In the genomic region with DNA sequence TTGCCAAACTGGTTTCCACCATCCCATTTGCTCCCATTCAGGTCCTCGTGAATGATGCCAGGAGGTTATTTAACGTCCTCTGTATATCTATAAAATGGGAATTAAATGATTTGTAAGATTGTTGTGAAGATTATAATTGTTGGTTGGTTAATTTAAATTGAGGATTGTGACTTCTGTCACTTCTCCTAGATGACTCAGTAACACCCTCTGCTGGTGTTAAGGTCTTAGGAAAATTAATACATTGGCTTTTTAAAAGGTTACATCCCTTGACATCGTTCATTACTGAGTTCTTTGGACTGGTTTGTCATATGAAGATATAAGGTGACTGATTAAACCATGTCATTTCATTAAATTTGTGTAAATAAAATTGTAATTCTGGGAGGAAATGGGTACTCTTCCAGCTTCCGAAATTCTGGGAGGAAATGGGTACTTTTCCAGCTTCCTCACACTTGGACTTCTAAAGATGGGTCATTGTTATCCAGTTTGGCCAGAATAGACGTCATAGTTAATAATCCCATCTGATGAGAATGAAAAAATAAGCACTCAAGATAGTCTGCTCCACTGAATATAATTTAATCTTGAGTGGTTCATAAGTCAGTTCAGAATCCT, we compare ENCODE assay signal across 8 cellular contexts. TPM values are rescaled to one million over a fixed set of nuclear protein-coding genes. Genes with fewer than 3 reads are reported as not detected.
DNase-seq lines count a peak whose midpoint lies in the region; ATAC-seq and TF ChIP-seq lines count a peak whose summit lies in the region.

No MANE protein-coding gene starts in this region.

- peak; percentile 48 for DNase-seq in ELR (ENCODE audit: low read depth)
- peak; percentile 68 for DNase-seq in MM.1S
- DNase-seq in mammary epithelial cell, result peak; percentile 23
- DNase-seq in nephron progenitor cell, result no peak
- no peak for DNase-seq in activated T-cell treated with anti-CD3 and anti-CD28 coated beads, Interleukin-2, amount 50 U/mL, for 24 hours
- DNase-seq in activated CD4-positive, alpha-beta T cell treated with anti-CD3 and anti-CD28 coated beads, Interleukin-2, amount 50 U/mL, for 4 hours, result no peak
- no peak for DNase-seq in posterior cingulate gyrus

- no peak overlapping the region for H3K4me3 Mint-ChIP-seq in nephron progenitor cell
- no peak overlapping the region for H3K4me3 Mint-ChIP-seq in activated T-cell treated with anti-CD3 and anti-CD28 coated beads, Interleukin-2, amount 50 U/mL, for 24 hours

- CTCF ChIA-PET in mammary epithelial cell (lab: Charles Lee; ENCODE audit: low non-redundant PET), result interaction anchor here (0.7 kb wide), 1 partner anchor 231 kb away, joined by 3 read pairs; no protein-coding TSS in a partner anchor

- H3K9ac ChIP-seq in MM.1S (ENCODE audit: low read length) (no peak overlapping the region), mammary epithelial cell (ENCODE audit: insufficient read depth, low read length) (no peak overlapping the region)

- H3K4me1 Mint-ChIP-seq in nephron progenitor cell, result no peaks in the 10 kb centered on the region
- H3K4me1 Mint-ChIP-seq in activated T-cell treated with anti-CD3 and anti-CD28 coated beads, Interleukin-2, amount 50 U/mL, for 24 hours (ENCODE audit: low read depth), result no peaks in the 10 kb centered on the region

- H3K27me3 Mint-ChIP-seq in nephron progenitor cell (ENCODE audit: low read depth, poor library complexity), result no peaks in the 10 kb centered on the region
- H3K27me3 Mint-ChIP-seq in activated T-cell treated with anti-CD3 and anti-CD28 coated beads, Interleukin-2, amount 50 U/mL, for 24 hours, result no peaks in the 10 kb centered on the region

- H3K9me3 Mint-ChIP-seq in nephron progenitor cell, result no peaks in the 10 kb centered on the region
- H3K9me3 Mint-ChIP-seq in activated T-cell treated with anti-CD3 and anti-CD28 coated beads, Interleukin-2, amount 50 U/mL, for 24 hours, result no peaks in the 10 kb centered on the region

- BruUV-seq in mammary epithelial cell (replicated peaks; lab: Mats Ljungman, UMichigan), result no TSS peak

- TF ChIP-seq CTCF in MM.1S (IDR thresholded peaks at IDR 0.05; ENCODE audit: low read length), result peak; percentile 59
- peak; percentile 33 to 61 for TF ChIP-seq CTCF in mammary epithelial cell (conservative IDR thresholded peaks at IDR 0.05 in 1 of 2, IDR thresholded peaks at IDR 0.05 in 1 of 2; ENCODE audit: extremely low read depth in 1 of 2, insufficient read depth in 1 of 2, low read depth in 1 of 2, low read length in 2 of 2)
- peak; percentile 53 for TF ChIP-seq CTCF in nephron progenitor cell (IDR thresholded peaks at IDR 0.05)

- ATAC-seq in HG03280 (IDR thresholded peaks at IDR 0.05; ENCODE audit: unreplicated experiment), result no peak

- intact Hi-C loops in mammary epithelial cell (cut with micrococcal nuclease), result loop anchor here (1.0 kb wide), 4 partner anchors 104 to 206 kb away; no protein-coding TSS in a partner anchor
- intact Hi-C loops in posterior cingulate gyrus (cut with DNase I), result loop anchor here (1.0 to 10.0 kb wide), 3 partner anchors 103 to 206 kb away; a partner anchor contains a TSS

- H3K4me3 ChIP-seq in MM.1S (ENCODE audit: low read length) (no peak overlapping the region), mammary epithelial cell (replicated peaks in 1 of 3; ENCODE audit: insufficient read depth in 1 of 3, low read depth in 2 of 3, low read length in 3 of 3) (no peak overlapping the region)

- no peaks in the 10 kb centered on the region for H3F3A ChIP-seq in MM.1S (ENCODE audit: insufficient read depth, low read length)

- dilution Hi-C loops in mammary epithelial cell (cut with HindIII; ENCODE audit: low sequenced_read_pairs), result no loop called here

- H3K36me3 Mint-ChIP-seq in nephron progenitor cell (ENCODE audit: low read depth), result no peaks in the 10 kb centered on the region
- no peaks in the 10 kb centered on the region for H3K36me3 Mint-ChIP-seq in activated T-cell treated with anti-CD3 and anti-CD28 coated beads, Interleukin-2, amount 50 U/mL, for 24 hours (ENCODE audit: low read depth)

- H3K4me1 ChIP-seq in MM.1S (ENCODE audit: low read length) (no peaks in the 10 kb centered on the region), mammary epithelial cell (ENCODE audit: insufficient read depth, low read length) (no peaks in the 10 kb centered on the region)

- H3K4me2 ChIP-seq in MM.1S (ENCODE audit: low read depth, low read length), result no peak overlapping the region
- no peak overlapping the region for H3K4me2 ChIP-seq in mammary epithelial cell (ENCODE audit: insufficient read depth, low read depth, low read length)

- no peak overlapping the region for H3K27ac ChIP-seq in MM.1S (ENCODE audit: low read length)
- H3K27ac ChIP-seq in mammary epithelial cell (ENCODE audit: insufficient read depth, low read depth, low read length), result no peak overlapping the region

- H3K9me3 ChIP-seq in MM.1S (replicated peaks; ENCODE audit: insufficient read depth, low read length), result no peaks in the 10 kb centered on the region
- H3K9me3 ChIP-seq in mammary epithelial cell (replicated peaks; ENCODE audit: insufficient read depth, low read length), result no peaks in the 10 kb centered on the region

- no peaks in the 10 kb centered on the region for H4K20me1 ChIP-seq in MM.1S (ENCODE audit: insufficient read depth, low read length)
- no peaks in the 10 kb centered on the region for H4K20me1 ChIP-seq in mammary epithelial cell (ENCODE audit: insufficient read depth, low read length)

- H3K27me3 ChIP-seq in MM.1S (replicated peaks; ENCODE audit: insufficient read depth, low read length) (no peaks in the 10 kb centered on the region), mammary epithelial cell (ENCODE audit: insufficient read depth, low read length) (no peaks in the 10 kb centered on the region)

- no peak overlapping the region for H2AFZ ChIP-seq in MM.1S (ENCODE audit: low read length)
- H2AFZ ChIP-seq in mammary epithelial cell (ENCODE audit: low read depth, low read length), result no peak overlapping the region

- in situ Hi-C loops in mammary epithelial cell (cut with MboI; ENCODE audit: low sequenced_read_pairs in 2 of 2), result loop anchor here (25.0 kb wide), 1 partner anchor 203 kb away; no protein-coding TSS in a partner anchor

- no peaks in the 10 kb centered on the region for H3K36me3 ChIP-seq in MM.1S (replicated peaks; ENCODE audit: insufficient read depth, low read length)
- no peaks in the 10 kb centered on the region for H3K36me3 ChIP-seq in mammary epithelial cell (ENCODE audit: insufficient read depth, low read length)

- H3K9me2 ChIP-seq in MM.1S (replicated peaks; ENCODE audit: insufficient read depth, low read length), result no peaks in the 10 kb centered on the region

- H3K79me2 ChIP-seq in MM.1S (ENCODE audit: low read length), result no peaks in the 10 kb centered on the region
- no peaks in the 10 kb centered on the region for H3K79me2 ChIP-seq in mammary epithelial cell (ENCODE audit: insufficient read depth, low read length)

- 26% methylated on average over 5 of the region's 5 CpGs for WGBS in mammary epithelial cell (ENCODE audit: low coverage, missing lambda C conversion rate)

- no peak overlapping the region for H3K27ac Mint-ChIP-seq in nephron progenitor cell
- H3K27ac Mint-ChIP-seq in activated T-cell treated with anti-CD3 and anti-CD28 coated beads, Interleukin-2, amount 50 U/mL, for 24 hours, result no peak overlapping the region

RNA-seq across cellular contexts. Expression of a gene that starts 33.3 kb away (rescaled TPM):
- total RNA-seq in mammary epithelial cell, result 1 to 10 TPM in 1 of 2 donors, under 1 TPM in 1; 0.66 to 1.5 TPM
- polyA plus RNA-seq in mammary epithelial cell, result 19.2 TPM
- 37.7 TPM for polyA minus RNA-seq in mammary epithelial cell

Comparison
In these comparisons a context has a peak if more than half of its experiments do, and no peak if none do; other contexts are left out.
1. DNase-seq: peak in ELR (single experiment), MM.1S (single experiment) and mammary epithelial cell (single experiment); none in nephron progenitor cell (single experiment), activated T-cell treated with anti-CD3 and anti-CD28 coated beads, Interleukin-2, amount 50 U/mL, for 24 hours (single experiment), activated CD4-positive, alpha-beta T cell treated with anti-CD3 and anti-CD28 coated beads, Interleukin-2, amount 50 U/mL, for 4 hours (0 of 2) and posterior cingulate gyrus (0 of 10).
2. Peak in every context shown above with its lines, with median percentiles within 50 percentile points of each other: CTCF ChIP-seq.